Comparison of ENCODE assay signal across 8 cellular contexts in the genomic region with DNA sequence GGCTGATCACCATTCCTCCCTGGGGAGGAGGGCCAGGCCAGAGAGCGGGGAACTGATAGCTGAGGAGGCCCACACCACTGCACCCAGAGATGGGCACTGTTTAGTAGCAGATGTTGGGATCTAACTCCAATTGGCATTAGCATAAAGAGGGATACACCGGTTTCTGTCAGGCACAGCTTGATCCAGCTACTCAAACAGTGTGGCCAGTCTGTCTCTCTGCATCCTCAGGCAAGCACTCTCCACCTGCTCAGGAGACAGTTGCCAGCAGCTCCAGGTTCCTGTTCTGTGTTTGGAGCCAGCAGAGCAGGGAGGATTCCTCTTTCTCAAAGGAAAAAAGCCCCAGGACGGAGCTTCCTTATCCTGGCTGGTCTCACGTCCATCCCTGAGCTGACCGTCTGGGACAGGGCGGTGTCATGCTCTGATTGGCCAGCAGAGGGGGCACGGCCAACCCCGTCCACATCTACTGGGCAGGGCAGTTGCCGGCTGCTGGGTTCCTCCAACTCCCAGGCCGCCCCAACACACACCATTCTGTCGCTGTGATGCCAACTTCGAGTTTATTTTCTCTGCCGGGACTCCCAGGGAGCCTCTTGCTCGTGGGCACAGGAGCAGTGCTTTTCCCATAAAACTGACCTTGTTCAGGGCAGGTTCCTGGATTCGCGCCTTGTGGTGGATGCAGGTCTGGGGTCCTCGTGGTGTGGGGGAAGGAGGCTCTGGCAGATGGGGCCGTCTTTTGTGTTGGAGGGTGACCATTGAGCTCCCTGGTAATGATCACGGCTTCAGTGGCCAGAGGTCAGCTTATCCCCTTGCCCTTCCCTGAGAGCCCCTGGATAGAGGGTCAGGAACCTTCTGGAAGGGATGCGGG. TPM values are rescaled to one million over a fixed set of nuclear protein-coding genes. Genes with fewer than 3 reads are reported as not detected.
DNase-seq lines count a peak whose midpoint lies in the region; ATAC-seq and TF ChIP-seq lines count a peak whose summit lies in the region.

No MANE protein-coding gene starts in this region.

- peaks cover 3 to 45% (median 40%) of the 10 kb centered on the region in 4 donors for H3K4me1 ChIP-seq in esophagus muscularis mucosa

- peaks cover 0 to 30% (median 18%) of the 10 kb centered on the region in 4 donors for H3K36me3 ChIP-seq in esophagus muscularis mucosa

- TF ChIP-seq EP300 in esophagus muscularis mucosa (IDR thresholded peaks at IDR 0.05): no peak

- 54% methylated on average over 11 of the region's 20 CpGs for WGBS in esophagus muscularis mucosa

- H3K27ac ChIP-seq in esophagus muscularis mucosa (replicated peaks in 1 of 4): peak overlapping the region; percentile 3 to 34 (median 24)

- H3K9me3 ChIP-seq in esophagus muscularis mucosa: no peaks in the 10 kb centered on the region

- intact Hi-C loops in esophagus muscularis mucosa (cut with DNase I): loop anchor here (5.0 kb wide), 1 partner anchor 237 kb away; no protein-coding TSS in a partner anchor

- TF ChIP-seq CTCF in GM12865 (IDR thresholded peaks at IDR 0.05; ENCODE audit: insufficient read depth, low read depth, low read length, missing control alignments) (peak; percentile 68), esophagus muscularis mucosa (IDR thresholded peaks at IDR 0.05) (peak; percentile 83 to 97 (median 90))

- DNase-seq in AG08396 (ENCODE audit: low spot score) (peak; percentile 89), GM12865 (ENCODE audit: low read depth) (peak; percentile 33), RPMI8226 (peak; percentile 72), esophagus muscularis mucosa (ENCODE audit: extremely low spot score) (no peak), myocyte (ENCODE audit: low read depth) (peak; percentile 64)

- H3K4me3 ChIP-seq in GM12865 (ENCODE audit: low read depth, low read length): no peak overlapping the region
- no peak overlapping the region for H3K4me3 ChIP-seq in esophagus muscularis mucosa

- TF ChIP-seq POLR2A in esophagus muscularis mucosa (IDR thresholded peaks at IDR 0.05; ENCODE audit: low read depth): no peak

- no peaks in the 10 kb centered on the region for H3K27me3 ChIP-seq in esophagus muscularis mucosa

- ATAC-seq in HG03108 (IDR thresholded peaks at IDR 0.05; ENCODE audit: unreplicated experiment) (no peak), GM19328 (IDR thresholded peaks at IDR 0.05; ENCODE audit: unreplicated experiment) (no peak), HG03135 (IDR thresholded peaks at IDR 0.05; ENCODE audit: unreplicated experiment) (no peak)

RNA-seq across cellular contexts. Expression of gene COL5A1, which starts 47.9 kb away (rescaled TPM):
- total RNA-seq in esophagus muscularis mucosa (10 to 100 TPM; 36.0 to 89.5 (median 56.4) TPM), myocyte (91.0 and 129 TPM in 2 replicates)
- polyA plus RNA-seq in myocyte (2012): 910 TPM
